In the genomic region with DNA sequence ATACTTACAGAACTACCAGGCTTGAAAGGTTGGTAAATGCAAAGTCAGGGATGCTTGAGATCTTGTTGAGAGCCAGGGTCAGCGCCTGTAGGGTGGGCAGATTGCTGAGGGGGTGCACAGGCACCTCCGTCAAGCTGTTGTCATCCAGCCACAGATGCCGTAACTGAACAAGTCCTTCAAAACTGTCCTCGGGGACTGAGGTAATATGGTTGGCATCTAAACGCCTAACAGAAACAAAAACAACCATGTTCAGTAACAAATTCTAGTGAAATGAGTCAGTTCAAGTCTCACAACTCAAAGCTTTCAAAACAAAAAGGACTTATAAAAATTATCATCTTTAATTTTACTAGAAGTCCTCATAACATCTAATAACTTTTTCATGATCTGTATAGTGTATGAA, we compare ENCODE assay signal across 16 cellular contexts. TPM values are rescaled to one million over a fixed set of nuclear protein-coding genes. Genes with fewer than 3 reads are reported as not detected.
DNase-seq lines count a peak whose midpoint lies in the region; ATAC-seq, FAIRE-seq and TF ChIP-seq lines count a peak whose summit lies in the region.
"Had no signal": no experiment of that assay in that cellular context is flagged by ENCODE, and none has a peak within 500 bp of the region (broad histone marks: within the 10 kb centered on the region; RNA-seq: fewer than 3 reads in every experiment).

No MANE protein-coding gene starts in this region.

- no peak for TF ChIP-seq EP300 in A549 (IDR thresholded peaks at IDR 0.05)

- H3K9me3 Mint-ChIP-seq in CD14-positive monocyte: peaks cover 0 to 3% (median 0%) of the 10 kb centered on the region in 7 donors
- H3K9me3 Mint-ChIP-seq: activated CD4-positive, alpha-beta memory T cell treated with anti-CD3 and anti-CD28 coated beads for 36 hours had no signal

- H3K27me3 ChIP-seq in brain microvascular endothelial cell (replicated peaks): no peaks in the 10 kb centered on the region
- H3K27me3 ChIP-seq: esophagus squamous epithelium had no signal

- CTCF ChIA-PET in A549 (lab: Yijun Ruan, JAX): interaction anchor here (1.2 to 2.0 kb wide), 3 partner anchors 88 to 201 kb away, joined by 3 to 8 read pairs (median 4); partner anchors contain the start of gene LGR4

- in situ Hi-C loops in brain microvascular endothelial cell (cut with HindIII; ENCODE audit: low pct_ligation_motif_present, low sequenced_read_pairs): no loop called here

- no peaks in the 10 kb centered on the region for H3K4me1 Mint-ChIP-seq in CD14-positive monocyte
- H3K4me1 Mint-ChIP-seq: B cell had no signal

- ATAC-seq in A549: peak; percentile 45 to 49; a peak in 4 of 6 replicates
- no peak for ATAC-seq in activated CD4-positive, CD25-positive, alpha-beta regulatory T cell treated with anti-CD3 and anti-CD28 coated beads, Interleukin-2, amount 50 U/mL, for 24 hours
- no peak for ATAC-seq in HG03342 (IDR thresholded peaks at IDR 0.05; ENCODE audit: unreplicated experiment)

- TF ChIP-seq POLR2A in A549 (IDR thresholded peaks at IDR 0.05; ENCODE audit: low read length): no peak

- no peak for TF ChIP-seq RAD21 in A549 (conservative IDR thresholded peaks at IDR 0.05 in 1 of 2, IDR thresholded peaks at IDR 0.05 in 1 of 2)

- intact Hi-C loops in CD14-positive monocyte (cut with micrococcal nuclease): no loop called here

- peak overlapping the region; percentile 64 for H3K4me2 ChIP-seq in A549

- H3K27ac ChIP-seq in A549 (peak overlapping the region; percentile 53 to 64), brain microvascular endothelial cell (peak overlapping the region; percentile 78)
- H3K27ac ChIP-seq: esophagus squamous epithelium had no signal

- no peaks in the 10 kb centered on the region for H3K27me3 Mint-ChIP-seq in CD14-positive monocyte (ENCODE audit: low read depth in 3 of 3)
- H3K27me3 Mint-ChIP-seq: activated naive CD8-positive, alpha-beta T cell; B cell had no signal

- H3K27ac Mint-ChIP-seq in CD14-positive monocyte: no peak overlapping the region
- H3K27ac Mint-ChIP-seq: activated CD4-positive, alpha-beta memory T cell treated with anti-CD3 and anti-CD28 coated beads for 36 hours; activated naive CD8-positive, alpha-beta T cell; B cell had no signal

- FAIRE-seq in A549 (lab: Jason Lieb, UNC) (no peak), GM19239 (lab: Jason Lieb, UNC) (no peak)
- FAIRE-seq: small intestine had no signal

- DNase-seq in A549 (ENCODE audit: low read depth in 1 of 2, low spot score in 1 of 2) (peak in 1 of 2 experiments; percentile 36), HS-27A (ENCODE audit: low read depth) (peak; percentile 84), brain microvascular endothelial cell (peak; percentile 92), hepatic stellate cell (ENCODE audit: low spot score) (peak; percentile 41), CD14-positive monocyte (ENCODE audit: low spot score) (no peak), GM19239 (ENCODE audit: insufficient read length, low spot score) (no peak)
- DNase-seq: activated CD4-positive, alpha-beta memory T cell treated with anti-CD3 and anti-CD28 coated beads for 36 hours; esophagus squamous epithelium; KG1; midbrain; NCI-H69; small intestine had no signal

- no peak overlapping the region for H3K4me3 Mint-ChIP-seq in CD14-positive monocyte
- H3K4me3 Mint-ChIP-seq: activated CD4-positive, alpha-beta memory T cell treated with anti-CD3 and anti-CD28 coated beads for 36 hours; activated naive CD8-positive, alpha-beta T cell; B cell had no signal

- POLR2A ChIA-PET in A549 (lab: Yijun Ruan, JAX): interaction anchor here (1.0 kb wide), 1 partner anchor 87 kb away, joined by 4 read pairs; the partner anchor contains the start of gene LGR4

- no peaks in the 10 kb centered on the region for H3K36me3 ChIP-seq in brain microvascular endothelial cell (replicated peaks)

- WGBS in A549 (ENCODE audit: missing lambda C conversion rate): 22% methylated on average over 5 of the region's 5 CpGs

- H3K9me3 ChIP-seq in A549: no peaks in the 10 kb centered on the region
- H3K9me3 ChIP-seq: esophagus squamous epithelium had no signal

- TF ChIP-seq CTCF in A549 (IDR thresholded peaks at IDR 0.05) (no peak), brain microvascular endothelial cell (IDR thresholded peaks at IDR 0.05; ENCODE audit: low read depth, low read length, missing control alignments) (no peak), CD14-positive monocyte (IDR thresholded peaks at IDR 0.05) (no peak)

- H3K36me3 Mint-ChIP-seq in CD14-positive monocyte: no peaks in the 10 kb centered on the region
- H3K36me3 Mint-ChIP-seq: activated CD4-positive, alpha-beta memory T cell treated with anti-CD3 and anti-CD28 coated beads for 36 hours had no signal

- peaks cover 94% of the 10 kb centered on the region for H3K4me1 ChIP-seq in A549
- H3K4me1 ChIP-seq: esophagus squamous epithelium had no signal

- H3K4me3 ChIP-seq in A549 (0 out of 3 replicates have a peak overlapping the region, but pooled peaks have one; percentile 9), brain microvascular endothelial cell (ENCODE audit: low read depth, low read length) (peak overlapping the region; percentile 1)
- H3K4me3 ChIP-seq: esophagus squamous epithelium had no signal

TF ChIP-seq in A549, 52 proteins besides CTCF, POLR2A, EP300 and RAD21:
- TF ChIP-seq FOSL2 (IDR thresholded peaks at IDR 0.05) (no peak), FOSL2 (CRISPR knock-in tag; IDR thresholded peaks at IDR 0.05) (peak; percentile 20; the same call in 1 of the 2 replicates), KDM5A (IDR thresholded peaks at IDR 0.05) (no peak), SMC3 (IDR thresholded peaks at IDR 0.05) (no peak), MYC (IDR thresholded peaks at IDR 0.05; ENCODE audit: borderline replicate concordance, low read length) (no peak)

RNA-seq across cellular contexts. Expression of gene CCDC34, which starts 22.2 kb away (rescaled TPM):
- polyA plus RNA-seq in A549 (2011; rRNA removed) (33.1 and 35.9 TPM in 2 replicates), A549 (2017; fragmentation: RNase III; extraction: RNeasy Plus Mini Kit Qiagen cat#74134 plus additional on column Dnase treatment) (31.4 to 32.0 TPM (median 31.6 TPM) in 3 replicates), CD14-positive monocyte (under 1 TPM; 0.08 to 0.11 TPM)
- polyA plus RNA-seq in A549 (2012; cell fraction: cytosol; rRNA removed): 20.9 and 23.7 TPM in 2 replicates
- 12.1 and 13.2 TPM in 2 replicates for polyA plus RNA-seq in A549 (2012; cell fraction: nucleus; rRNA removed)
- 6.8 and 7.7 TPM in 2 replicates for polyA minus RNA-seq in A549 (2011; rRNA and poly(A)+ RNA removed)

Comparison
In these comparisons a context has a peak if more than half of its experiments do, and no peak if none do; other contexts are left out.
1. ATAC-seq: peak in A549 (2 of 2); none in activated CD4-positive, CD25-positive, alpha-beta regulatory T cell treated with anti-CD3 and anti-CD28 coated beads, Interleukin-2, amount 50 U/mL, for 24 hours (0 of 2) and HG03342 (single experiment).
2. DNase-seq: peak in HS-27A (single experiment), brain microvascular endothelial cell (single experiment) and hepatic stellate cell (single experiment); none in CD14-positive monocyte (single experiment) and GM19239 (single experiment).
3. RNA of gene CCDC34, which starts 22.2 kb away (polyA plus RNA-seq): 12.1 to 35.9 TPM in A549; 0.08 to 0.11 TPM in CD14-positive monocyte; every median in the first group is over 10 times any median in the second.